In genomic region chr2:36362291-36362690, GRCh38 we compare ENCODE assay signal across 1 cellular context.
TF ChIP-seq lines count a peak whose summit lies in the region.

No MANE protein-coding gene starts in this region.

TF ChIP-seq in endothelial cell of umbilical vein, 7 proteins besides CTCF, POLR2A, EP300 and RAD21:
- TF ChIP-seq EZH2 (IDR thresholded peaks at IDR 0.05; ENCODE audit: borderline replicate concordance, low read depth, low read length, severe bottlenecking) (no peak), GATA2 (IDR thresholded peaks at IDR 0.05; ENCODE audit: insufficient read depth, insufficient read length, low read depth, low read length) (no peak), FOS (IDR thresholded peaks at IDR 0.05; ENCODE audit: borderline replicate concordance, insufficient read depth, low read length) (no peak), MYC (IDR thresholded peaks at IDR 0.05; ENCODE audit: low read depth, low read length) (no peak), MAX (IDR thresholded peaks at IDR 0.05; ENCODE audit: insufficient read depth, insufficient read length) (no peak)
